Comparison of ENCODE assay signal across 17 cellular contexts in genomic region chr18:30489890-30490643, GRCh38.
"Had no signal": no experiment of that assay in that cellular context is flagged by ENCODE, and none has a peak within 500 bp of the region (broad histone marks: within the 10 kb centered on the region; RNA-seq: fewer than 3 reads in every experiment).

No MANE protein-coding gene starts in this region.

- H3K27ac Mint-ChIP-seq: activated naive CD8-positive, alpha-beta T cell treated with anti-CD3 and anti-CD28 coated beads, Interleukin-2, amount 50 U/mL, for 24 hours; endodermal cell; stimulated activated naive CD8-positive, alpha-beta T cell treated with anti-CD3 and anti-CD28 coated beads, Interleukin-15, Interleukin-2, amounts not matched to agents 100 ng/mL and 50 ng/mL, for 24 hours had no signal

- H3K4me1 Mint-ChIP-seq: activated naive CD8-positive, alpha-beta T cell treated with anti-CD3 and anti-CD28 coated beads, Interleukin-2, amount 50 U/mL, for 24 hours; central memory CD8-positive, alpha-beta T cell had no signal

- ATAC-seq: activated naive CD8-positive, alpha-beta T cell treated with anti-CD3 and anti-CD28 coated beads, Interleukin-2, amount 50 U/mL, for 24 hours had no signal

- H3K9me3 Mint-ChIP-seq: endodermal cell; stimulated activated naive CD8-positive, alpha-beta T cell treated with anti-CD3 and anti-CD28 coated beads, Interleukin-15, Interleukin-2, amounts not matched to agents 100 ng/mL and 50 ng/mL, for 24 hours had no signal

- DNase-seq: activated CD4-positive, alpha-beta T cell treated with anti-CD3 and anti-CD28 coated beads, Interleukin-2, amount 50 U/mL, for 1 hour; activated CD4-positive, CD25-positive, alpha-beta regulatory T cell; activated naive CD4-positive, alpha-beta T cell treated with Interleukin-2 at 50 U/mL for 16 hours; activated naive CD8-positive, alpha-beta T cell treated with anti-CD3 and anti-CD28 coated beads, Interleukin-2, amount 50 U/mL, for 24 hours; aorta; brain microvascular endothelial cell; colonic mucosa; endodermal cell; foreskin fibroblast; occipital lobe; retina; stimulated activated CD4-positive, alpha-beta T cell treated with anti-CD3 and anti-CD28 coated beads, Interleukin-2, amount 100 ng/mL, for 24 hours; T-helper 1 cell; T-helper 9 cell; uterus had no signal

- H3K27me3 Mint-ChIP-seq: activated naive CD8-positive, alpha-beta T cell treated with anti-CD3 and anti-CD28 coated beads, Interleukin-2, amount 50 U/mL, for 24 hours; central memory CD8-positive, alpha-beta T cell; stimulated activated naive CD8-positive, alpha-beta T cell treated with anti-CD3 and anti-CD28 coated beads, Interleukin-15, Interleukin-2, amounts not matched to agents 100 ng/mL and 50 ng/mL, for 24 hours had no signal

- H3K4me3 Mint-ChIP-seq: activated naive CD8-positive, alpha-beta T cell treated with anti-CD3 and anti-CD28 coated beads, Interleukin-2, amount 50 U/mL, for 24 hours; central memory CD8-positive, alpha-beta T cell; endodermal cell; stimulated activated naive CD8-positive, alpha-beta T cell treated with anti-CD3 and anti-CD28 coated beads, Interleukin-15, Interleukin-2, amounts not matched to agents 100 ng/mL and 50 ng/mL, for 24 hours had no signal
